In genomic region chr7:44038553-44038952, GRCh38 we compare ENCODE assay signal across 11 cellular contexts. TPM values are rescaled to one million over a fixed set of nuclear protein-coding genes. Genes with fewer than 3 reads are reported as not detected.
DNase-seq lines count a peak whose midpoint lies in the region; ATAC-seq and TF ChIP-seq lines count a peak whose summit lies in the region.
"Not testable (repeated sequence)": the region's sequence is repeated elsewhere in the genome, so short reads cannot be mapped to it uniquely, and the experiment has no call there.
"Had no signal": no experiment of that assay in that cellular context is flagged by ENCODE, and none has a peak within 500 bp of the region (broad histone marks: within the 10 kb centered on the region; RNA-seq: fewer than 3 reads in every experiment).

No MANE protein-coding gene starts in this region.

- H3K27me3 ChIP-seq in CD4-positive, alpha-beta T cell (ENCODE audit: control insufficient read depth, insufficient read depth, low read length); lower lobe of right lung (ENCODE audit: low read depth); spleen (replicated peaks in 1 of 7): not testable (repeated sequence)

- CTCF ChIA-PET in CD4-positive, alpha-beta T cell (lab: Charles Lee), result not testable (repeated sequence)

- intact Hi-C loops in CD4-positive, alpha-beta T cell (cut with DNase I, micrococcal nuclease); dendritic cell treated with granulocyte-macrophage colony-stimulating factor and Interleukin-4, amounts not matched to agents 40 ng/mL and 50 ng/mL, for 4 days (cut with micrococcal nuclease); lower lobe of right lung (cut with DNase I); spleen (cut with DNase I; ENCODE audit: low total_unique reads): not testable (repeated sequence)

- not testable (repeated sequence) for DNase-seq in CD4-positive, alpha-beta T cell; lower lobe of right lung; omental fat pad (ENCODE audit: low spot score)
- DNase-seq in spleen, result peak; percentile 73

- not testable (repeated sequence) for H3K4me1 Mint-ChIP-seq in CD4-positive, alpha-beta T cell (ENCODE audit: low read depth)
- H3K4me1 Mint-ChIP-seq in dendritic cell treated with granulocyte-macrophage colony-stimulating factor and Interleukin-4, amounts not matched to agents 40 ng/mL and 50 ng/mL, for 4 days (ENCODE audit: low read depth), result peaks cover 12% of the 10 kb centered on the region

- H3K36me3 Mint-ChIP-seq in CD4-positive, alpha-beta T cell (ENCODE audit: low read depth); dendritic cell treated with granulocyte-macrophage colony-stimulating factor and Interleukin-4, amounts not matched to agents 40 ng/mL and 50 ng/mL, for 4 days (ENCODE audit: low read depth): not testable (repeated sequence)

- peak overlapping the region; percentile 23 for H3K4me3 ChIP-seq in lower lobe of right lung
- not testable (repeated sequence) for H3K4me3 ChIP-seq in spleen

- H3K36me3 ChIP-seq in lower lobe of right lung, spleen: not testable (repeated sequence)

- H3K9me3 ChIP-seq in CD4-positive, alpha-beta T cell (ENCODE audit: control insufficient read depth, low read length); lower lobe of right lung; spleen: not testable (repeated sequence)

- WGBS in spleen, 5 donors, result 20 to 94% (median 75%) methylated on average over 1 to 6 of the region's 12 CpGs; no CpG with 5 or more reads in 1 of the 5 donors

- not testable (repeated sequence) for H3K27me3 Mint-ChIP-seq in CD4-positive, alpha-beta T cell; dendritic cell treated with granulocyte-macrophage colony-stimulating factor and Interleukin-4, amounts not matched to agents 40 ng/mL and 50 ng/mL, for 4 days

- not testable (repeated sequence) for H3K4me3 Mint-ChIP-seq in CD4-positive, alpha-beta T cell; dendritic cell treated with granulocyte-macrophage colony-stimulating factor and Interleukin-4, amounts not matched to agents 40 ng/mL and 50 ng/mL, for 4 days

- ATAC-seq in CD4-positive, alpha-beta T cell (ENCODE audit: poor library complexity); lower lobe of right lung: not testable (repeated sequence)
- ATAC-seq in SK-N-SH treated with all-trans-retinoic acid at 6 μM for 48 hours (0 out of 3 replicates have a peak, but pooled peaks have one; percentile 0), omental fat pad (ENCODE audit: low FRiP score) (peak; percentile 0)

- POLR2A ChIA-PET in CD4-positive, alpha-beta T cell (lab: Charles Lee), result not testable (repeated sequence)

- H3K27ac Mint-ChIP-seq in CD4-positive, alpha-beta T cell, result peak overlapping the region; percentile 50
- H3K27ac Mint-ChIP-seq in dendritic cell treated with granulocyte-macrophage colony-stimulating factor and Interleukin-4, amounts not matched to agents 40 ng/mL and 50 ng/mL, for 4 days, result peak overlapping the region; percentile 87

- H3K9me3 Mint-ChIP-seq in CD4-positive, alpha-beta T cell; dendritic cell treated with granulocyte-macrophage colony-stimulating factor and Interleukin-4, amounts not matched to agents 40 ng/mL and 50 ng/mL, for 4 days: not testable (repeated sequence)

- not testable (repeated sequence) for TF ChIP-seq POLR2A in spleen (IDR thresholded peaks at IDR 0.05)

- not testable (repeated sequence) for TF ChIP-seq CTCF in CD4-positive, alpha-beta T cell (IDR thresholded peaks at IDR 0.05); lower lobe of right lung (IDR thresholded peaks at IDR 0.05); omental fat pad (IDR thresholded peaks at IDR 0.05); spleen (IDR thresholded peaks at IDR 0.05 in 8 of 11, conservative IDR thresholded peaks at IDR 0.05 in 3 of 11)

- not testable (repeated sequence) for H3K27ac ChIP-seq in CD4-positive, alpha-beta T cell (ENCODE audit: low read depth, low read length); lower lobe of right lung
- H3K27ac ChIP-seq in spleen, result peak overlapping the region in 1 of 8 donors; percentile 88

- H3K4me1 ChIP-seq in lower lobe of right lung, result not testable (repeated sequence)
- H3K4me1 ChIP-seq in spleen, result peaks cover under 1 to 20% (median 10%) of the 10 kb centered on the region in 6 donors

RNA-seq across cellular contexts. Expression of gene DBNL, which starts 5.9 kb away (rescaled TPM):
- 10 to 100 TPM; 88.5 to 90.6 TPM for total RNA-seq in CD4-positive, alpha-beta T cell
- total RNA-seq in lower lobe of right lung (109 TPM), omental fat pad (100 to 1,000 TPM; 106 to 160 (median 127) TPM), spleen (100 to 1,000 TPM; 169 to 257 (median 210) TPM)
- 100 to 1,000 TPM; 118 to 205 (median 134) TPM for polyA plus RNA-seq in spleen

RNA-seq across cellular contexts. Expression of gene PGAM2, which starts 26.8 kb away (rescaled TPM):
- 1 to 10 TPM; 1.3 to 1.8 TPM for total RNA-seq in CD4-positive, alpha-beta T cell
- 0.44 TPM for total RNA-seq in lower lobe of right lung
- total RNA-seq in omental fat pad, result not detected
- 1 to 10 TPM in 4 of 7 donors, under 1 TPM in 2, not detected in 1; 0.75 to 2.8 (median 1.2) TPM for total RNA-seq in spleen
- polyA plus RNA-seq in spleen, result 1 to 10 TPM; 1.6 to 4.0 (median 2.6) TPM
- total RNA-seq: A172, A673, Caco-2 had no signal

RNA-seq across cellular contexts. Expression of gene SPDYE1, which starts 40.9 kb away (rescaled TPM):
- not detected for total RNA-seq in CD4-positive, alpha-beta T cell
- total RNA-seq in lower lobe of right lung, result not detected
- total RNA-seq in omental fat pad, result not detected
- total RNA-seq in spleen, result not detected
- polyA plus RNA-seq in spleen, result not detected
- total RNA-seq: A172; A673; Caco-2; CD8-positive, alpha-beta T cell had no signal
- polyA plus RNA-seq: BJ had no signal

RNA-seq across cellular contexts. Expression of gene POLM, which starts 43.8 kb away (rescaled TPM):
- 10 to 100 TPM; 33.6 to 35.6 TPM for total RNA-seq in CD4-positive, alpha-beta T cell
- total RNA-seq in lower lobe of right lung (24.2 TPM), omental fat pad (10 to 100 TPM; 10.0 to 43.5 (median 21.3) TPM), spleen (100 to 1,000 TPM in 1 of 7 donors, 10 to 100 TPM in 6; 42.8 to 104 (median 63.4) TPM)
- 10 to 100 TPM; 22.0 to 44.9 (median 30.3) TPM for polyA plus RNA-seq in spleen
